9 cellular contexts compared by ENCODE assay signal in the genomic region with DNA sequence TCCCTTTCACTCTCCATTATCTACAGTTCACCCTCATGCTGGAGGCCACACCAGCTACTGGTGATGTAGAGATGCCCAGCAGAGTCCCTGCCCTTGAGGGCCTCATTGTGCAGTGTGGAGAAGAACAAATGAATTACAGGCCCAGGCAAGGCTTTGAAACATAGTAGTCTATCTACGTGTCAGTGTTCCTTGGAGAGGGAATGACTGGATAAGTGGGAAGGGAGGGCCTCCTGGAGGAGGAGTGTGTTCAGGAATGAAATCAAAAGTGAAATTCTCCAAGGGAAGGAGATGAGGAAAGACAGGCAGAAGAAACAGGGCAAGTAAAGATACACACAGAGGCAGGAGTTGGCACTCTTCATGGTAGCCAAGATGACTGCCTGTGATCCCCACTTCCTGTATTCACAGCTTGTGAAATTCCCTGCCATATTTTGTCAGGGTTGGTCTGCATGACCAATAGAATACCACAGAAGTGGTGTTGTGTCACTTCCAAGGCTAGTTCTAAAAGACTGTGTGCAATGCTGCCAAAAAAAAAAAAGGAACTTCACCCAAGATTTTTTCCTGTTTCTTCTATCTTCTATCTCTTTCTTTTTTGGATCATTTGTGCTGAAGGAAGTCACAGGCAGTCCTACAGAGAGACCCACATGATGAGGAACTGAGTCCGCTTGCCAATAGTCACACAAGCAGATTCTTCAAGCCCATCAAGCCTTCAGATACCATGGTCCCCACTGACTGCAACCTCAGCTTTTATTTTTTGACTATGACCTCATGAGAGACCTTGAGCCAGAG. TPM values are rescaled to one million over a fixed set of nuclear protein-coding genes. Genes with fewer than 3 reads are reported as not detected.
A peak's percentile ranks its signal among the peaks of the same experiment; 100 is the strongest.
DNase-seq lines count a peak whose midpoint lies in the region; ATAC-seq and TF ChIP-seq lines count a peak whose summit lies in the region.
"Had no signal": no experiment of that assay in that cellular context is flagged by ENCODE, and none has a peak within 500 bp of the region (broad histone marks: within the 10 kb centered on the region; RNA-seq: fewer than 3 reads in every experiment).

No MANE protein-coding gene starts in this region.

- peak; percentile 44; the same call in 2 of the 3 replicates for ATAC-seq in RWPE2 (ENCODE audit: low read depth)
- no peak for ATAC-seq in GM18868 (IDR thresholded peaks at IDR 0.05; ENCODE audit: unreplicated experiment)
- ATAC-seq in GM18517 (IDR thresholded peaks at IDR 0.05; ENCODE audit: unreplicated experiment): no peak

- no peaks in the 10 kb centered on the region for H3K27me3 ChIP-seq in RWPE2 (ENCODE audit: insufficient read depth, poor library complexity, severe bottlenecking)

- DNase-seq in EL (peak; percentile 70), RWPE2 (ENCODE audit: low spot score) (no peak), fibroblast of the conjunctiva (ENCODE audit: low read depth) (peak; percentile 27), pons (ENCODE audit: low spot score) (peak; percentile 80), occipital lobe (lab: John Stamatoyannopoulos, UW) (no peak), NCI-H187 (lab: John Stamatoyannopoulos, UW) (no peak)
- DNase-seq: activated T-cell treated with anti-CD3 and anti-CD28 coated beads, Interleukin-2, amount 50 U/mL, for 4 hours had no signal

- no peaks in the 10 kb centered on the region for H3K36me3 ChIP-seq in RWPE2 (ENCODE audit: low read depth)

- H3K4me3 ChIP-seq in RWPE2 (ENCODE audit: severe bottlenecking): no peak overlapping the region

- no peaks in the 10 kb centered on the region for H3K9me3 ChIP-seq in RWPE2 (ENCODE audit: severe bottlenecking)

- H3K4me1 ChIP-seq in RWPE2 (ENCODE audit: insufficient read depth, poor library complexity, severe bottlenecking): peaks cover 6% of the 10 kb centered on the region

- H3K27ac ChIP-seq in RWPE2 (ENCODE audit: poor library complexity, severe bottlenecking): peak overlapping the region; percentile 30

- TF ChIP-seq CTCF in RWPE2 (IDR thresholded peaks at IDR 0.05; ENCODE audit: poor library complexity, severe bottlenecking): no peak

RNA-seq across cellular contexts. Expression of gene RAF1, which starts 17.9 kb away (rescaled TPM):
- total RNA-seq in occipital lobe: 216 TPM

Comparison
In these comparisons a context has a peak if more than half of its experiments do, and no peak if none do; other contexts are left out.
1. DNase-seq: peak in EL (single experiment), fibroblast of the conjunctiva (single experiment) and pons (single experiment); none in RWPE2 (single experiment), occipital lobe (single experiment) and NCI-H187 (0 of 2).